Comparison of ENCODE assay signal across 1 cellular context in genomic region chr12:47282206-47282605, GRCh38.
A peak's percentile ranks its signal among the peaks of the same experiment; 100 is the strongest.
TF ChIP-seq lines count a peak whose summit lies in the region.

No MANE protein-coding gene starts in this region.

TF ChIP-seq in IMR-90, 13 proteins besides CTCF, POLR2A, EP300 and RAD21:
- TF ChIP-seq NFE2L2 (IDR thresholded peaks at IDR 0.05; ENCODE audit: low read depth, low read length) = peak; percentile 41; the same call in 1 of the 2 replicates
- no peak for TF ChIP-seq CHD1 (IDR thresholded peaks at IDR 0.05; ENCODE audit: low read depth, low read length)
